ENCODE assay signal across 8 cellular contexts in the genomic region with DNA sequence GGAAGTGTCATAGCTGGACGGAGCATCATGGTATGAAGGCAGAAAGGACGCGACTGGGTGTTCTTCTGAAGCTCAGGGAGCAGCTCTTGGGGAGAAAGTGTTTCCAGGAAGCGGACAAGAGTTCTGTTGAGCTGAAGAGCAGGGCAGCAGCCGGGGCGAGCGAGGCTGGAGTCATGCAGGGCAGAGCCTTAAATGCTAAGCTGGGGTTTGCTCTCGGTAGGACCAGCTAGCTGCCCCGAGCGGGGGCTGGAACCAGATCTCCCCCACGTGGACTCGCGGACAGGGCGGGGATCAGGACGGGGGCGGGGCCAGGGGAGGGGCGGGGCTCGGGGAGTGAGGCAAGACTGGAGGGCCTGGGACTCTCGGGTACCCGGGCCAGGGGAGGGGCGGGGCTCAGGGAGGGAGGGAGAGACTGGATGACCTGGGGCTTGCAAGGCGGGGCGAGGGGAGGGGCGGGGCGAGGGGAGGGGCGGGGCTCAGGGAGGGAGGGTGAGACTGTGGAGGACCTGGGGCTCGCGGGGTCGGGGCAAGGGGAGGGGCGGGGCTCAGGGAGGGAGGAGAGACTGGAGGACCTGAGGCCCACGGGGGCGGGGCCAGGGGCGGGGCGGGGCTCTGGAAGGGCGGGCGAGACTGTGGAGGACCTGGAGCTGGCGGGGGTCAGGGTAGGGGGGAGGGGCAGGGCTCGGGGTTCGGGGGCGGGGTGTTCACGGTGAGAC. TPM values are rescaled to one million over a fixed set of nuclear protein-coding genes. Genes with fewer than 3 reads are reported as not detected.
DNase-seq lines count a peak whose midpoint lies in the region; ATAC-seq and TF ChIP-seq lines count a peak whose summit lies in the region.

No MANE protein-coding gene starts in this region.

- H3K27ac ChIP-seq in neural cell (ENCODE audit: low read length) = no peak overlapping the region

- ATAC-seq in GM21723 (IDR thresholded peaks at IDR 0.05; ENCODE audit: unreplicated experiment) = peak; percentile 60

- no peak overlapping the region for H3K9ac ChIP-seq in neural cell (ENCODE audit: low read length)

- no peak for TF ChIP-seq EP300 in neural cell (conservative IDR thresholded peaks at IDR 0.05; ENCODE audit: poor library complexity, severe bottlenecking)

- H3K9me2 ChIP-seq in neural cell (ENCODE audit: insufficient read depth, low read length) = no peaks in the 10 kb centered on the region

- no peak overlapping the region for H3K4me2 ChIP-seq in neural cell (ENCODE audit: low read length)

- no peak for TF ChIP-seq RAD21 in neural cell (conservative IDR thresholded peaks at IDR 0.05)

- no peaks in the 10 kb centered on the region for H3K9me3 ChIP-seq in neural cell (ENCODE audit: low read length)

- H3K27me3 ChIP-seq in neural cell (ENCODE audit: insufficient read depth, low read depth, low read length) = no peaks in the 10 kb centered on the region

- H4K20me1 ChIP-seq in neural cell (ENCODE audit: insufficient read depth) = no peaks in the 10 kb centered on the region

- TF ChIP-seq CTCF in fibroblast of villous mesenchyme (IDR thresholded peaks at IDR 0.05; ENCODE audit: insufficient read depth, low read depth, low read length) (no peak), neural cell (IDR thresholded peaks at IDR 0.05; ENCODE audit: poor library complexity, severe bottlenecking) (no peak)

- H3F3A ChIP-seq in neural cell (ENCODE audit: insufficient read depth, low read length, poor library complexity, severe bottlenecking) = peaks cover 8% of the 10 kb centered on the region

- no peaks in the 10 kb centered on the region for H3K36me3 ChIP-seq in neural cell (ENCODE audit: insufficient read depth, low read length)

- no peaks in the 10 kb centered on the region for H3K79me2 ChIP-seq in neural cell (replicated peaks; ENCODE audit: insufficient read depth, low read length)

- DNase-seq in DMS 273 (lab: John Stamatoyannopoulos, UW; ENCODE audit: unreplicated experiment) (peak; percentile 92), Kasumi-1 (lab: John Stamatoyannopoulos, UW) (peak; percentile 85 to 88), SIG-M5 (lab: John Stamatoyannopoulos, UW) (peak; percentile 9), activated gamma-delta T cell (lab: John Stamatoyannopoulos, UW) (peak; percentile 86), fibroblast of villous mesenchyme (ENCODE audit: low read depth) (peak; percentile 97)
- DNase-seq in stimulated activated naive CD4-positive, alpha-beta T cell treated with Interleukin-2 at 50 U/mL for 16 hours (lab: John Stamatoyannopoulos, UW) = peak; percentile 98

- H2AFZ ChIP-seq in neural cell (ENCODE audit: low read depth, low read length) = no peak overlapping the region

- H3K4me3 ChIP-seq in fibroblast of villous mesenchyme (ENCODE audit: low read depth, low read length) = peak overlapping the region; percentile 83
- H3K4me3 ChIP-seq in neural cell (ENCODE audit: low read length) = peak overlapping the region; percentile 73

TF ChIP-seq in neural cell, 6 proteins besides CTCF, POLR2A, EP300 and RAD21:
- no peak for TF ChIP-seq POLR2AphosphoS5 (IDR thresholded peaks at IDR 0.05)
- TF ChIP-seq TAF1 (IDR thresholded peaks at IDR 0.05; ENCODE audit: low read depth) = no peak
- no peak for TF ChIP-seq EZH2 (IDR thresholded peaks at IDR 0.05; ENCODE audit: borderline replicate concordance, insufficient read depth, low read length, poor library complexity, severe bottlenecking)
- TF ChIP-seq, protein P1, sequence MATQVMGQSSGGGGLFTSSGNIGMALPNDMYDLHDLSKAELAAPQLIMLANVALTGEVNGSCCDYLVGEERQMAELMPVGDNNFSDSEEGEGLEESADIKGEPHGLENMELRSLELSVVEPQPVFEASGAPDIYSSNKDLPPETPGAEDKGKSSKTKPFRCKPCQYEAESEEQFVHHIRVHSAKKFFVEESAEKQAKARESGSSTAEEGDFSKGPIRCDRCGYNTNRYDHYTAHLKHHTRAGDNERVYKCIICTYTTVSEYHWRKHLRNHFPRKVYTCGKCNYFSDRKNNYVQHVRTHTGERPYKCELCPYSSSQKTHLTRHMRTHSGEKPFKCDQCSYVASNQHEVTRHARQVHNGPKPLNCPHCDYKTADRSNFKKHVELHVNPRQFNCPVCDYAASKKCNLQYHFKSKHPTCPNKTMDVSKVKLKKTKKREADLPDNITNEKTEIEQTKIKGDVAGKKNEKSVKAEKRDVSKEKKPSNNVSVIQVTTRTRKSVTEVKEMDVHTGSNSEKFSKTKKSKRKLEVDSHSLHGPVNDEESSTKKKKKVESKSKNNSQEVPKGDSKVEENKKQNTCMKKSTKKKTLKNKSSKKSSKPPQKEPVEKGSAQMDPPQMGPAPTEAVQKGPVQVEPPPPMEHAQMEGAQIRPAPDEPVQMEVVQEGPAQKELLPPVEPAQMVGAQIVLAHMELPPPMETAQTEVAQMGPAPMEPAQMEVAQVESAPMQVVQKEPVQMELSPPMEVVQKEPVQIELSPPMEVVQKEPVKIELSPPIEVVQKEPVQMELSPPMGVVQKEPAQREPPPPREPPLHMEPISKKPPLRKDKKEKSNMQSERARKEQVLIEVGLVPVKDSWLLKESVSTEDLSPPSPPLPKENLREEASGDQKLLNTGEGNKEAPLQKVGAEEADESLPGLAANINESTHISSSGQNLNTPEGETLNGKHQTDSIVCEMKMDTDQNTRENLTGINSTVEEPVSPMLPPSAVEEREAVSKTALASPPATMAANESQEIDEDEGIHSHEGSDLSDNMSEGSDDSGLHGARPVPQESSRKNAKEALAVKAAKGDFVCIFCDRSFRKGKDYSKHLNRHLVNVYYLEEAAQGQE (IDR thresholded peaks at IDR 0.05; ENCODE audit: borderline replicate concordance) = no peak
- TF ChIP-seq SMC3 (conservative IDR thresholded peaks at IDR 0.05; ENCODE audit: poor library complexity) = no peak

RNA-seq across cellular contexts. Expression of a gene that starts 0.5 kb away (rescaled TPM):
- 21.9 and 27.2 TPM in 2 replicates for total RNA-seq in fibroblast of villous mesenchyme
- polyA plus RNA-seq in neural cell = 3.1 and 3.3 TPM in 2 replicates
- 0.46 and 0.97 TPM in 2 replicates for polyA minus RNA-seq in neural cell

Comparison
In these comparisons a context has a peak if more than half of its experiments do, and no peak if none do; other contexts are left out.
1. DNase-seq: peak in every context shown above with its lines; median percentile 98 in stimulated activated naive CD4-positive, alpha-beta T cell treated with Interleukin-2 at 50 U/mL for 16 hours; 97 in fibroblast of villous mesenchyme; 92 in DMS 273; 86 in Kasumi-1; 86 in activated gamma-delta T cell; 9 in SIG-M5.